ENCODE assay signal across 8 cellular contexts in genomic region chr4:11787-12445, GRCh38. TPM values are rescaled to one million over a fixed set of nuclear protein-coding genes. Genes with fewer than 3 reads are reported as not detected.
DNase-seq lines count a peak whose midpoint lies in the region; ATAC-seq and TF ChIP-seq lines count a peak whose summit lies in the region.
"Not testable (repeated sequence)": the region's sequence is repeated elsewhere in the genome, so short reads cannot be mapped to it uniquely, and the experiment has no call there.

No MANE protein-coding gene starts in this region.

- ATAC-seq in GM21360 (IDR thresholded peaks at IDR 0.05; ENCODE audit: unreplicated experiment) (peak; percentile 94), HG03064 (IDR thresholded peaks at IDR 0.05; ENCODE audit: low read depth, unreplicated experiment) (peak; percentile 73), right lobe of liver (peak in 2 of 4 donors; percentile 46 to 54)

- H3K4me2 ChIP-seq in OCI-LY3 (ENCODE audit: low read length): not testable (repeated sequence)

- not testable (repeated sequence) for H3K9ac ChIP-seq in OCI-LY3 (ENCODE audit: low read length)

- not testable (repeated sequence) for TF ChIP-seq POLR2A in right lobe of liver (IDR thresholded peaks at IDR 0.05)

- TF ChIP-seq CTCF in OCI-LY3 (IDR thresholded peaks at IDR 0.05; ENCODE audit: low read depth, low read length): peak; percentile 39
- TF ChIP-seq CTCF in right lobe of liver (IDR thresholded peaks at IDR 0.05): not testable (repeated sequence)

- H2AFZ ChIP-seq in OCI-LY3 (ENCODE audit: low read depth, low read length): not testable (repeated sequence)

- not testable (repeated sequence) for H4K20me1 ChIP-seq in OCI-LY3 (ENCODE audit: insufficient read depth, low read length)

- not testable (repeated sequence) for H3K36me3 ChIP-seq in OCI-LY3 (replicated peaks; ENCODE audit: low read depth, low read length); right lobe of liver

- H3K27ac ChIP-seq in OCI-LY3 (ENCODE audit: low read length); right lobe of liver: not testable (repeated sequence)

- DNase-seq in Daoy (ENCODE audit: low read depth) (peak; percentile 8), ecto neural progenitor cell (ENCODE audit: low spot score) (peak; percentile 37), right lobe of liver (peak in 2 of 3 donors; percentile 21 to 53)
- DNase-seq in activated T-cell treated with anti-CD3 and anti-CD28 coated beads, Interleukin-2, amount 50 U/mL, for 1 hour: peak; percentile 36
- DNase-seq in stimulated activated CD4-positive, alpha-beta T cell treated with anti-CD3 and anti-CD28 coated beads, Interleukin-2, amount 100 ng/mL, for 24 hours: peak; percentile 29 to 44

- H3K79me2 ChIP-seq in OCI-LY3 (ENCODE audit: low read length): not testable (repeated sequence)

- 83% methylated on average over 8 of the region's 24 CpGs for WGBS in right lobe of liver (ENCODE audit: insufficient coverage, low coverage, low lambda C conversion rate, missing lambda C conversion rate)

- H3K9me3 ChIP-seq in OCI-LY3 (ENCODE audit: insufficient read depth, low read length); right lobe of liver: not testable (repeated sequence)

- intact Hi-C loops in right lobe of liver (cut with DNase I): not testable (repeated sequence)

- not testable (repeated sequence) for H3K4me1 ChIP-seq in OCI-LY3 (ENCODE audit: low read length); right lobe of liver

- not testable (repeated sequence) for H3K4me3 ChIP-seq in OCI-LY3 (ENCODE audit: low read length); right lobe of liver

- H3K27me3 ChIP-seq in OCI-LY3 (ENCODE audit: low read depth, low read length); right lobe of liver: not testable (repeated sequence)

RNA-seq across cellular contexts. Expression of gene ZNF595, which starts 41.2 kb away (rescaled TPM):
- total RNA-seq in Daoy (2014; rRNA removed; shearing (Covaris generic)): 36.6 and 39.3 TPM in 2 replicates
- total RNA-seq in right lobe of liver: 1 to 10 TPM; 5.2 to 9.3 (median 7.0) TPM
